ENCODE assay signal across 17 cellular contexts in the genomic region with DNA sequence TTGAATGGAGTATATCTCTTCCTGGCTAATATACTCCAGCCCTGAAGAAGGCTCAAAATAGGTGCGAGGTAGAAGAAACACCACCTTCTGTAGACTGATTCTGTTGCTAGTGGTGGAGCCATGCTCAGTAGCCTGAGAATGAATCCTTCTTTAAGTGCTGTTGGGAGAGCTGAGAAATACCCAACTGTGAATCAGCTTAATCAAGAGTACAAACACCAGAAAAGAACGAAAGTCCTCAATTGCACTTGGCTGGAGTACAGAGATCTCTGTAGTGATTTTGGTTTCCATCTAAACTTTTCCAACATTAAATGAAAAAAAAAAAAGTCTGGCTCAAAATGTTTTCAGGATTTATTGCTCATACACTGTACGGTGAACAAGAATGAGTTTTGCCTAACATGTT.
DNase-seq lines count a peak whose midpoint lies in the region; ATAC-seq, FAIRE-seq and TF ChIP-seq lines count a peak whose summit lies in the region.
"Had no signal": no experiment of that assay in that cellular context is flagged by ENCODE, and none has a peak within 500 bp of the region (broad histone marks: within the 10 kb centered on the region; RNA-seq: fewer than 3 reads in every experiment).

No MANE protein-coding gene starts in this region.

- no peak for TF ChIP-seq EP300 in GM12878 (IDR thresholded peaks at IDR 0.05; ENCODE audit: borderline replicate concordance in 1 of 2, control insufficient read depth in 1 of 2, low read depth in 2 of 2, low read length in 2 of 2)

- peak; percentile 27 for FAIRE-seq in GM12878 (lab: Jason Lieb, UNC)
- no peak for FAIRE-seq in HTR-8/SVneo (lab: Jason Lieb, UNC)
- FAIRE-seq: A204.1 had no signal

- RAD21 ChIA-PET in GM12878 (lab: Charles Lee; ENCODE audit: unreplicated experiment), result no interaction called here

- no peak overlapping the region for H2AFZ ChIP-seq in GM12878 (ENCODE audit: control insufficient read depth, low read depth, low read length)

- H3K36me3 Mint-ChIP-seq in naive thymus-derived CD8-positive, alpha-beta T cell, result no peaks in the 10 kb centered on the region
- H3K36me3 Mint-ChIP-seq in activated CD4-positive, alpha-beta T cell treated with anti-CD3 and anti-CD28 coated beads, Interleukin-2, amount 10 ng/mL, durations not matched to agents 7 days and 5 days (ENCODE audit: low read depth), result no peaks in the 10 kb centered on the region
- H3K36me3 Mint-ChIP-seq: CD4-positive, CD25-positive, alpha-beta regulatory T cell had no signal

- peaks cover 0 to 18% (median 3%) of the 10 kb centered on the region in 9 donors for H3K9me3 Mint-ChIP-seq in naive thymus-derived CD8-positive, alpha-beta T cell
- peaks cover 2% of the 10 kb centered on the region for H3K9me3 Mint-ChIP-seq in activated CD4-positive, alpha-beta T cell treated with anti-CD3 and anti-CD28 coated beads, Interleukin-2, amount 10 ng/mL, durations not matched to agents 7 days and 5 days

- no peak overlapping the region for H3K4me3 Mint-ChIP-seq in naive thymus-derived CD8-positive, alpha-beta T cell
- H3K4me3 Mint-ChIP-seq in activated CD4-positive, alpha-beta T cell treated with anti-CD3 and anti-CD28 coated beads, Interleukin-2, amount 10 ng/mL, durations not matched to agents 7 days and 5 days, result no peak overlapping the region
- H3K4me3 Mint-ChIP-seq: CD4-positive, CD25-positive, alpha-beta regulatory T cell had no signal

- no peak overlapping the region for H3K27ac Mint-ChIP-seq in naive thymus-derived CD8-positive, alpha-beta T cell
- no peak overlapping the region for H3K27ac Mint-ChIP-seq in activated CD4-positive, alpha-beta T cell treated with anti-CD3 and anti-CD28 coated beads, Interleukin-2, amount 10 ng/mL, durations not matched to agents 7 days and 5 days
- H3K27ac Mint-ChIP-seq: CD4-positive, CD25-positive, alpha-beta regulatory T cell had no signal

- in situ Hi-C loops in GM12878 (cut with MboI), result no loop called here

- TF ChIP-seq CTCF in GM12878 (IDR thresholded peaks at IDR 0.05 in 2 of 3, conservative IDR thresholded peaks at IDR 0.05 in 1 of 3; ENCODE audit: control insufficient read depth in 2 of 3, extremely low read depth in 1 of 3, insufficient read depth in 1 of 3, low read depth in 3 of 3, low read length in 3 of 3), result no peak

- H4K20me1 ChIP-seq in GM12878 (ENCODE audit: control insufficient read depth, insufficient read depth), result no peaks in the 10 kb centered on the region

- H3K79me2 ChIP-seq in GM12878 (ENCODE audit: control insufficient read depth, insufficient read depth, low read length), result no peaks in the 10 kb centered on the region

- POLR2A ChIA-PET in GM12878 (lab: Charles Lee), result no interaction called here
- POLR2A ChIA-PET in naive thymus-derived CD8-positive, alpha-beta T cell (lab: Charles Lee), result no interaction called here
- POLR2A ChIA-PET in activated CD4-positive, alpha-beta T cell treated with anti-CD3 and anti-CD28 coated beads, Interleukin-2, amount 10 ng/mL, durations not matched to agents 7 days and 5 days (lab: Charles Lee), result no interaction called here

- CTCF ChIA-PET in GM12878 (lab: Yijun Ruan, JAX), result interaction anchor here (1.1 to 1.3 kb wide), 2 partner anchors 11 to 12 kb away, joined by 3 read pairs; no protein-coding TSS in a partner anchor
- CTCF ChIA-PET in activated CD4-positive, alpha-beta T cell treated with anti-CD3 and anti-CD28 coated beads, Interleukin-2, amount 10 ng/mL, durations not matched to agents 7 days and 5 days (lab: Charles Lee), result no interaction called here

- H3K4me2 ChIP-seq in GM12878 (ENCODE audit: control insufficient read depth, insufficient read depth), result no peak overlapping the region

- no peak overlapping the region for H3K27ac ChIP-seq in GM12878 (ENCODE audit: control insufficient read depth, insufficient read depth)
- H3K27ac ChIP-seq: SK-N-MC had no signal

- no peak for ATAC-seq in GM12878
- ATAC-seq in naive thymus-derived CD8-positive, alpha-beta T cell, result no peak
- ATAC-seq: Right ventricle myocardium inferior had no signal

- no peak for TF ChIP-seq RAD21 in GM12878 (IDR thresholded peaks at IDR 0.05; ENCODE audit: insufficient read depth, low read depth, low read length)

- H3K9me3 ChIP-seq in GM12878 (replicated peaks; ENCODE audit: control insufficient read depth, insufficient read depth, low read length), result no peaks in the 10 kb centered on the region
- H3K9me3 ChIP-seq: HAP-1 had no signal

- TF ChIP-seq POLR2A in GM12878 (IDR thresholded peaks at IDR 0.05; ENCODE audit: low read depth, low read length), result no peak

- H3K36me3 ChIP-seq in GM12878 (ENCODE audit: control insufficient read depth in 2 of 2, insufficient read depth in 2 of 2, low read length in 1 of 2), result no peaks in the 10 kb centered on the region
- H3K36me3 ChIP-seq: HAP-1 had no signal

- intact Hi-C loops in GM12878 (cut with micrococcal nuclease; ENCODE audit: unreplicated experiment), result no loop called here

- H3K9ac ChIP-seq in GM12878 (ENCODE audit: control insufficient read depth, insufficient read depth, low read length), result no peak overlapping the region

- DNase-seq in AG20443 (ENCODE audit: low spot score), result peak; percentile 35
- DNase-seq in M059J (ENCODE audit: low read depth), result peak; percentile 80
- no peak for DNase-seq in GM12878 (ENCODE audit: low read depth, low spot score)
- DNase-seq in iris pigment epithelial cell (ENCODE audit: low read depth), result peak; percentile 73
- DNase-seq in NOMO-1 treated with DMSO at 0.1 percent for 48 hours (lab: John Stamatoyannopoulos, UW; ENCODE audit: unreplicated experiment), result no peak
- no peak for DNase-seq in naive thymus-derived CD8-positive, alpha-beta T cell
- no peak for DNase-seq in HTR-8/SVneo (ENCODE audit: insufficient read length, low spot score)
- DNase-seq in activated CD4-positive, alpha-beta T cell treated with anti-CD3 and anti-CD28 coated beads, Interleukin-2, amount 10 ng/mL, durations not matched to agents 7 days and 5 days, result no peak
- DNase-seq: CD4-positive, CD25-positive, alpha-beta regulatory T cell; DMS79; GDM1; NCI-H146; NCI-H226 had no signal

- H3K27me3 ChIP-seq in GM12878 (replicated peaks in 1 of 2; ENCODE audit: control insufficient read depth in 2 of 2, insufficient read depth in 2 of 2, low read length in 1 of 2), result no peaks in the 10 kb centered on the region

- 40% methylated on average over 3 of the region's 3 CpGs for WGBS in GM12878 (ENCODE audit: insufficient coverage, insufficient replicate concordance, low lambda C conversion rate, missing lambda C conversion rate)

- no TSS peak for BruUV-seq in GM12878 (replicated peaks; lab: Mats Ljungman, UMichigan)

- SMC1A ChIA-PET in GM12878 (lab: Charles Lee; ENCODE audit: uncharacterized antibody, unreplicated experiment), result interaction anchor here (1.1 to 2.1 kb wide), 2 partner anchors 8 to 432 kb away, joined by 3 to 4 read pairs; no protein-coding TSS in a partner anchor

- H3K4me1 ChIP-seq in GM12878 (ENCODE audit: control insufficient read depth, insufficient read depth, low read length), result no peaks in the 10 kb centered on the region
- H3K4me1 ChIP-seq: HAP-1 had no signal

- no peaks in the 10 kb centered on the region for H3K4me1 Mint-ChIP-seq in naive thymus-derived CD8-positive, alpha-beta T cell
- no peaks in the 10 kb centered on the region for H3K4me1 Mint-ChIP-seq in activated CD4-positive, alpha-beta T cell treated with anti-CD3 and anti-CD28 coated beads, Interleukin-2, amount 10 ng/mL, durations not matched to agents 7 days and 5 days
- H3K4me1 Mint-ChIP-seq: CD4-positive, CD25-positive, alpha-beta regulatory T cell had no signal

- no peaks in the 10 kb centered on the region for H3K27me3 Mint-ChIP-seq in naive thymus-derived CD8-positive, alpha-beta T cell
- no peaks in the 10 kb centered on the region for H3K27me3 Mint-ChIP-seq in activated CD4-positive, alpha-beta T cell treated with anti-CD3 and anti-CD28 coated beads, Interleukin-2, amount 10 ng/mL, durations not matched to agents 7 days and 5 days
- H3K27me3 Mint-ChIP-seq: CD4-positive, CD25-positive, alpha-beta regulatory T cell had no signal

- H3K4me3 ChIP-seq in GM12878, result no peak overlapping the region
- H3K4me3 ChIP-seq: HAP-1, SK-N-MC had no signal

TF ChIP-seq in GM12878, 131 proteins besides CTCF, POLR2A, EP300 and RAD21:
- TF ChIP-seq CHD1 (IDR thresholded peaks at IDR 0.05; ENCODE audit: low read depth, low read length) (no peak), KAT2A (conservative IDR thresholded peaks at IDR 0.05; ENCODE audit: control insufficient read depth, low read depth, low read length) (no peak), MYB (IDR thresholded peaks at IDR 0.05; ENCODE audit: borderline replicate concordance, low read depth, low read length) (no peak), DPF2 (IDR thresholded peaks at IDR 0.05) (no peak)
- TF ChIP-seq, protein P1, sequence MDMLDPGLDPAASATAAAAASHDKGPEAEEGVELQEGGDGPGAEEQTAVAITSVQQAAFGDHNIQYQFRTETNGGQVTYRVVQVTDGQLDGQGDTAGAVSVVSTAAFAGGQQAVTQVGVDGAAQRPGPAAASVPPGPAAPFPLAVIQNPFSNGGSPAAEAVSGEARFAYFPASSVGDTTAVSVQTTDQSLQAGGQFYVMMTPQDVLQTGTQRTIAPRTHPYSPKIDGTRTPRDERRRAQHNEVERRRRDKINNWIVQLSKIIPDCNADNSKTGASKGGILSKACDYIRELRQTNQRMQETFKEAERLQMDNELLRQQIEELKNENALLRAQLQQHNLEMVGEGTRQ (IDR thresholded peaks at IDR 0.05; ENCODE audit: borderline replicate concordance, low read depth, low read length), result no peak

Comparison
In these comparisons a context has a peak if more than half of its experiments do, and no peak if none do; other contexts are left out.
1. DNase-seq: peak in AG20443 (single experiment), M059J (single experiment) and iris pigment epithelial cell (single experiment); none in GM12878 (single experiment), NOMO-1 treated with DMSO at 0.1 percent for 48 hours (single experiment), naive thymus-derived CD8-positive, alpha-beta T cell (0 of 10), HTR-8/SVneo (single experiment) and activated CD4-positive, alpha-beta T cell treated with anti-CD3 and anti-CD28 coated beads, Interleukin-2, amount 10 ng/mL, durations not matched to agents 7 days and 5 days (single experiment).